ENCODE assay signal across 20 cellular contexts in genomic region chr2:42673989-42674564, GRCh38.
DNase-seq lines count a peak whose midpoint lies in the region; ATAC-seq and TF ChIP-seq lines count a peak whose summit lies in the region.
"Had no signal": no experiment of that assay in that cellular context is flagged by ENCODE, and none has a peak within 500 bp of the region (broad histone marks: within the 10 kb centered on the region; RNA-seq: fewer than 3 reads in every experiment).

No MANE protein-coding gene starts in this region.

- H3K27me3 Mint-ChIP-seq in GM23338 (ENCODE audit: insufficient read depth, low read depth, poor library complexity) (peaks cover 5% of the 10 kb centered on the region), glutamatergic neuron (ENCODE audit: unreplicated experiment) (no peaks in the 10 kb centered on the region)
- H3K27me3 Mint-ChIP-seq: CD4-positive, CD25-positive, alpha-beta regulatory T cell had no signal

- H3K4me1 Mint-ChIP-seq in GM23338: peaks cover 13% of the 10 kb centered on the region
- no peaks in the 10 kb centered on the region for H3K4me1 Mint-ChIP-seq in glutamatergic neuron (ENCODE audit: low read depth, unreplicated experiment)

- H3K9me3 Mint-ChIP-seq in GM23338: no peaks in the 10 kb centered on the region; the same call in 2 of the 3 replicates
- H3K9me3 Mint-ChIP-seq in glutamatergic neuron (ENCODE audit: unreplicated experiment): no peaks in the 10 kb centered on the region

- H3K27me3 ChIP-seq in GM23338 (ENCODE audit: insufficient read depth) (no peaks in the 10 kb centered on the region), HAP-1 (ENCODE audit: low read depth) (no peaks in the 10 kb centered on the region), left lung (no peaks in the 10 kb centered on the region)
- H3K27me3 ChIP-seq: SJCRH30 had no signal

- peaks cover 29% of the 10 kb centered on the region for H4K20me1 ChIP-seq in GM23338 (replicated peaks; ENCODE audit: insufficient read depth)

- no peaks in the 10 kb centered on the region for H3K9me3 ChIP-seq in HAP-1
- no peaks in the 10 kb centered on the region for H3K9me3 ChIP-seq in left lung
- H3K9me3 ChIP-seq: SJCRH30 had no signal

- H3K4me2 ChIP-seq in GM23338: no peak overlapping the region

- no peaks in the 10 kb centered on the region; the same call in 1 of the 2 replicates for H3F3A ChIP-seq in GM23338 (replicated peaks; ENCODE audit: low read depth)

- peaks cover 94% of the 10 kb centered on the region for H3K79me2 ChIP-seq in GM23338 (replicated peaks; ENCODE audit: insufficient read depth)

- in situ Hi-C loops in HAP-1 (cut with MboI; ENCODE audit: low sequenced_read_pairs): loop anchor here (25.0 kb wide), 1 partner anchor 312 kb away; the partner anchor contains the start of gene COX7A2L

- intact Hi-C loops in left lung (cut with DNase I): no loop called here

- H3K36me3 Mint-ChIP-seq in GM23338 (ENCODE audit: low read depth) (peaks cover 27% of the 10 kb centered on the region), glutamatergic neuron (ENCODE audit: unreplicated experiment) (peaks cover 5% of the 10 kb centered on the region)

- H3K4me1 ChIP-seq in GM23338 (ENCODE audit: insufficient read depth) (no peaks in the 10 kb centered on the region; the same call in 1 of the 2 replicates), HAP-1 (peaks cover 12% of the 10 kb centered on the region), left lung (no peaks in the 10 kb centered on the region)
- H3K4me1 ChIP-seq: SJCRH30 had no signal

- H3K9me2 ChIP-seq in GM23338 (ENCODE audit: insufficient read depth): no peaks in the 10 kb centered on the region

- no peak overlapping the region for H2AFZ ChIP-seq in GM23338

- no peak overlapping the region for H3K27ac Mint-ChIP-seq in GM23338
- no peak overlapping the region for H3K27ac Mint-ChIP-seq in glutamatergic neuron (ENCODE audit: unreplicated experiment)
- H3K27ac Mint-ChIP-seq: CD4-positive, CD25-positive, alpha-beta regulatory T cell had no signal

- H3K36me3 ChIP-seq in GM23338 (ENCODE audit: insufficient read depth): peaks cover 19% of the 10 kb centered on the region; the same call in 1 of the 2 replicates
- peaks cover 3% of the 10 kb centered on the region; the same call in 1 of the 2 replicates for H3K36me3 ChIP-seq in HAP-1 (replicated peaks)
- no peaks in the 10 kb centered on the region for H3K36me3 ChIP-seq in left lung

- H3K4me3 Mint-ChIP-seq in GM23338 (no peak overlapping the region), glutamatergic neuron (ENCODE audit: unreplicated experiment) (no peak overlapping the region)
- H3K4me3 Mint-ChIP-seq: CD4-positive, CD25-positive, alpha-beta regulatory T cell had no signal

- TF ChIP-seq CTCF in GM23338 (conservative IDR thresholded peaks at IDR 0.05; ENCODE audit: low read depth in 2 of 2) (no peak), left lung (IDR thresholded peaks at IDR 0.05) (no peak), glutamatergic neuron (IDR thresholded peaks at IDR 0.05; ENCODE audit: partially characterized antibody, unreplicated experiment) (no peak)

- H3K27ac ChIP-seq in GM23338 (ENCODE audit: low read depth) (0 out of 2 replicates have a peak overlapping the region, but pooled peaks have one; percentile 33), caudate nucleus (ENCODE audit: low read depth, low read length) (peak overlapping the region; percentile 18), left lung (no peak overlapping the region)
- H3K27ac ChIP-seq: SJCRH30 had no signal

- H3K4me3 ChIP-seq in GM23338 (no peak overlapping the region), HAP-1 (no peak overlapping the region), left lung (no peak overlapping the region)
- H3K4me3 ChIP-seq: SJCRH30 had no signal

- DNase-seq in GM23338 (ENCODE audit: low spot score) (no peak), HAP-1 (ENCODE audit: low spot score in 2 of 2) (peak; percentile 60 to 62), caudate nucleus (lab: John Stamatoyannopoulos, UW) (peak in 12 of 61 donors; percentile 2 to 69 (median 13)), left lung (no peak), NCI-H345 (lab: John Stamatoyannopoulos, UW) (no peak), GM19238 (ENCODE audit: insufficient read length, low spot score) (no peak), SIG-M5 treated with dmso at 0.1 percent for 504 hours (lab: John Stamatoyannopoulos, UW; ENCODE audit: unreplicated experiment) (no peak), glutamatergic neuron (no peak)
- DNase-seq: CD4-positive, CD25-positive, alpha-beta regulatory T cell; HCEC 1CT; Kasumi-1; NCI-H1417; NCI-H187; NCI-H2227 treated with DMSO at 0.1 percent for 48 hours; NCI-H510A treated with DMSO at 0.1 percent for 48 hours; NCI-H774; NK-92 treated with Interleukin-12 subunit alpha and Interleukin-12 subunit beta, amount 100 ng/mL, for 24 hours; SJCRH30; T-helper 1 cell had no signal

- ATAC-seq in GM23338 (no peak), left lung (peak; percentile 38)
- ATAC-seq: Panc1 had no signal

TF ChIP-seq in GM23338, 12 proteins besides CTCF, POLR2A, EP300 and RAD21 (continues in another document):
- TF ChIP-seq POLR2AphosphoS5 (IDR thresholded peaks at IDR 0.05; ENCODE audit: low read depth) (no peak), JUNB (IDR thresholded peaks at IDR 0.05; ENCODE audit: unreplicated experiment) (no peak), NANOG (IDR thresholded peaks at IDR 0.05; ENCODE audit: borderline replicate concordance) (no peak), ZNF331 (CRISPR knock-in tag; IDR thresholded peaks at IDR 0.05; ENCODE audit: low read depth) (no peak), CREB1 (CRISPR knock-in tag; IDR thresholded peaks at IDR 0.05; ENCODE audit: low read depth) (no peak), EZH2phosphoT487 (IDR thresholded peaks at IDR 0.05; ENCODE audit: unreplicated experiment) (no peak)
- TF ChIP-seq, protein P1, sequence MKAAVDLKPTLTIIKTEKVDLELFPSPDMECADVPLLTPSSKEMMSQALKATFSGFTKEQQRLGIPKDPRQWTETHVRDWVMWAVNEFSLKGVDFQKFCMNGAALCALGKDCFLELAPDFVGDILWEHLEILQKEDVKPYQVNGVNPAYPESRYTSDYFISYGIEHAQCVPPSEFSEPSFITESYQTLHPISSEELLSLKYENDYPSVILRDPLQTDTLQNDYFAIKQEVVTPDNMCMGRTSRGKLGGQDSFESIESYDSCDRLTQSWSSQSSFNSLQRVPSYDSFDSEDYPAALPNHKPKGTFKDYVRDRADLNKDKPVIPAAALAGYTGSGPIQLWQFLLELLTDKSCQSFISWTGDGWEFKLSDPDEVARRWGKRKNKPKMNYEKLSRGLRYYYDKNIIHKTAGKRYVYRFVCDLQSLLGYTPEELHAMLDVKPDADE (IDR thresholded peaks at IDR 0.05): no peak
- TF ChIP-seq, protein P2, sequence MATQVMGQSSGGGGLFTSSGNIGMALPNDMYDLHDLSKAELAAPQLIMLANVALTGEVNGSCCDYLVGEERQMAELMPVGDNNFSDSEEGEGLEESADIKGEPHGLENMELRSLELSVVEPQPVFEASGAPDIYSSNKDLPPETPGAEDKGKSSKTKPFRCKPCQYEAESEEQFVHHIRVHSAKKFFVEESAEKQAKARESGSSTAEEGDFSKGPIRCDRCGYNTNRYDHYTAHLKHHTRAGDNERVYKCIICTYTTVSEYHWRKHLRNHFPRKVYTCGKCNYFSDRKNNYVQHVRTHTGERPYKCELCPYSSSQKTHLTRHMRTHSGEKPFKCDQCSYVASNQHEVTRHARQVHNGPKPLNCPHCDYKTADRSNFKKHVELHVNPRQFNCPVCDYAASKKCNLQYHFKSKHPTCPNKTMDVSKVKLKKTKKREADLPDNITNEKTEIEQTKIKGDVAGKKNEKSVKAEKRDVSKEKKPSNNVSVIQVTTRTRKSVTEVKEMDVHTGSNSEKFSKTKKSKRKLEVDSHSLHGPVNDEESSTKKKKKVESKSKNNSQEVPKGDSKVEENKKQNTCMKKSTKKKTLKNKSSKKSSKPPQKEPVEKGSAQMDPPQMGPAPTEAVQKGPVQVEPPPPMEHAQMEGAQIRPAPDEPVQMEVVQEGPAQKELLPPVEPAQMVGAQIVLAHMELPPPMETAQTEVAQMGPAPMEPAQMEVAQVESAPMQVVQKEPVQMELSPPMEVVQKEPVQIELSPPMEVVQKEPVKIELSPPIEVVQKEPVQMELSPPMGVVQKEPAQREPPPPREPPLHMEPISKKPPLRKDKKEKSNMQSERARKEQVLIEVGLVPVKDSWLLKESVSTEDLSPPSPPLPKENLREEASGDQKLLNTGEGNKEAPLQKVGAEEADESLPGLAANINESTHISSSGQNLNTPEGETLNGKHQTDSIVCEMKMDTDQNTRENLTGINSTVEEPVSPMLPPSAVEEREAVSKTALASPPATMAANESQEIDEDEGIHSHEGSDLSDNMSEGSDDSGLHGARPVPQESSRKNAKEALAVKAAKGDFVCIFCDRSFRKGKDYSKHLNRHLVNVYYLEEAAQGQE (IDR thresholded peaks at IDR 0.05; ENCODE audit: unreplicated experiment): no peak

Comparison
In these comparisons a context has a peak if more than half of its experiments do, and no peak if none do; other contexts are left out.
1. DNase-seq: peak in HAP-1 (2 of 2); none in GM23338 (single experiment), left lung (0 of 2), NCI-H345 (single experiment), GM19238 (single experiment), SIG-M5 treated with dmso at 0.1 percent for 504 hours (single experiment) and glutamatergic neuron (single experiment).
2. H3K27ac ChIP-seq: peak in GM23338 (single experiment) and caudate nucleus (single experiment); none in left lung (0 of 2).